In genomic region chr4:6250235-6250983, GRCh38 we compare ENCODE assay signal across 8 cellular contexts. TPM values are rescaled to one million over a fixed set of nuclear protein-coding genes. Genes with fewer than 3 reads are reported as not detected.
DNase-seq lines count a peak whose midpoint lies in the region; ATAC-seq and TF ChIP-seq lines count a peak whose summit lies in the region.

No MANE protein-coding gene starts in this region.

- no peak overlapping the region for H3K27ac ChIP-seq in liver (ENCODE audit: low read depth in 1 of 2, low read length in 2 of 2)

- peak; percentile 10 for DNase-seq in SHP77 treated with DMSO at 0.1 percent for 48 hours (lab: John Stamatoyannopoulos, UW)
- DNase-seq in SHP77 (lab: John Stamatoyannopoulos, UW): no peak
- peak; percentile 28 for DNase-seq in OCI-M2 (lab: John Stamatoyannopoulos, UW; ENCODE audit: unreplicated experiment)
- peak; percentile 80 for DNase-seq in choroid plexus epithelial cell (ENCODE audit: low read depth)

- no peak for TF ChIP-seq EP300 in Ishikawa (IDR thresholded peaks at IDR 0.05; ENCODE audit: borderline replicate concordance)

- no peaks in the 10 kb centered on the region for H3K36me3 ChIP-seq in liver (ENCODE audit: control insufficient read depth in 4 of 4, insufficient read depth in 3 of 4, low read depth in 1 of 4, low read length in 3 of 4)

- WGBS in liver: 13% methylated on average over 15 of the region's 15 CpGs

- H3K9me3 ChIP-seq in liver (ENCODE audit: control insufficient read depth in 4 of 4, low read length in 3 of 4): no peaks in the 10 kb centered on the region

- no peak overlapping the region for H3K9ac ChIP-seq in liver (ENCODE audit: low read depth in 1 of 2, low read length in 2 of 2)

- H3K4me3 ChIP-seq in choroid plexus epithelial cell (ENCODE audit: low read depth, low read length) (no peak overlapping the region), liver (ENCODE audit: low read depth in 1 of 3, low read length in 3 of 3) (no peak overlapping the region)

- H3K4me1 ChIP-seq in liver (ENCODE audit: control insufficient read depth in 4 of 4, insufficient read depth in 4 of 4, low read length in 3 of 4): no peaks in the 10 kb centered on the region

- TF ChIP-seq CTCF in choroid plexus epithelial cell (conservative IDR thresholded peaks at IDR 0.05; ENCODE audit: low read depth, low read length) (peak; percentile 75), liver (IDR thresholded peaks at IDR 0.05; ENCODE audit: low read depth, low read length, missing input control) (peak; percentile 84)

- peaks cover 2 to 14% (median 6%) of the 10 kb centered on the region in 4 donors for H3K27me3 ChIP-seq in liver (ENCODE audit: control insufficient read depth in 4 of 4, insufficient read depth in 4 of 4, low read length in 3 of 4)

- TF ChIP-seq RAD21 in Ishikawa (IDR thresholded peaks at IDR 0.05; ENCODE audit: low read depth) (peak; percentile 78), liver (IDR thresholded peaks at IDR 0.05) (peak; percentile 88)

- ATAC-seq in HG02759 (IDR thresholded peaks at IDR 0.05; ENCODE audit: unreplicated experiment): no peak
- no peak for ATAC-seq in HG02571 (IDR thresholded peaks at IDR 0.05; ENCODE audit: unreplicated experiment)

TF ChIP-seq in Ishikawa, 13 proteins besides CTCF, POLR2A, EP300 and RAD21:
- TF ChIP-seq YY1 (IDR thresholded peaks at IDR 0.05; ENCODE audit: low read depth) (no peak), EGR1 (IDR thresholded peaks at IDR 0.05) (no peak), MAX (IDR thresholded peaks at IDR 0.05) (no peak), CREB1 (IDR thresholded peaks at IDR 0.05; ENCODE audit: low read depth) (no peak), TCF12 (IDR thresholded peaks at IDR 0.05; ENCODE audit: low read depth) (no peak), FOXM1 (IDR thresholded peaks at IDR 0.05; ENCODE audit: borderline replicate concordance, low read depth) (no peak), ZBTB7A (IDR thresholded peaks at IDR 0.05; ENCODE audit: low read depth) (no peak), NFIC (IDR thresholded peaks at IDR 0.05) (no peak), TEAD4 (IDR thresholded peaks at IDR 0.05) (no peak), CEBPB (IDR thresholded peaks at IDR 0.05) (no peak), TAF1 (IDR thresholded peaks at IDR 0.05; ENCODE audit: low read depth) (no peak)
- TF ChIP-seq, protein P1, sequence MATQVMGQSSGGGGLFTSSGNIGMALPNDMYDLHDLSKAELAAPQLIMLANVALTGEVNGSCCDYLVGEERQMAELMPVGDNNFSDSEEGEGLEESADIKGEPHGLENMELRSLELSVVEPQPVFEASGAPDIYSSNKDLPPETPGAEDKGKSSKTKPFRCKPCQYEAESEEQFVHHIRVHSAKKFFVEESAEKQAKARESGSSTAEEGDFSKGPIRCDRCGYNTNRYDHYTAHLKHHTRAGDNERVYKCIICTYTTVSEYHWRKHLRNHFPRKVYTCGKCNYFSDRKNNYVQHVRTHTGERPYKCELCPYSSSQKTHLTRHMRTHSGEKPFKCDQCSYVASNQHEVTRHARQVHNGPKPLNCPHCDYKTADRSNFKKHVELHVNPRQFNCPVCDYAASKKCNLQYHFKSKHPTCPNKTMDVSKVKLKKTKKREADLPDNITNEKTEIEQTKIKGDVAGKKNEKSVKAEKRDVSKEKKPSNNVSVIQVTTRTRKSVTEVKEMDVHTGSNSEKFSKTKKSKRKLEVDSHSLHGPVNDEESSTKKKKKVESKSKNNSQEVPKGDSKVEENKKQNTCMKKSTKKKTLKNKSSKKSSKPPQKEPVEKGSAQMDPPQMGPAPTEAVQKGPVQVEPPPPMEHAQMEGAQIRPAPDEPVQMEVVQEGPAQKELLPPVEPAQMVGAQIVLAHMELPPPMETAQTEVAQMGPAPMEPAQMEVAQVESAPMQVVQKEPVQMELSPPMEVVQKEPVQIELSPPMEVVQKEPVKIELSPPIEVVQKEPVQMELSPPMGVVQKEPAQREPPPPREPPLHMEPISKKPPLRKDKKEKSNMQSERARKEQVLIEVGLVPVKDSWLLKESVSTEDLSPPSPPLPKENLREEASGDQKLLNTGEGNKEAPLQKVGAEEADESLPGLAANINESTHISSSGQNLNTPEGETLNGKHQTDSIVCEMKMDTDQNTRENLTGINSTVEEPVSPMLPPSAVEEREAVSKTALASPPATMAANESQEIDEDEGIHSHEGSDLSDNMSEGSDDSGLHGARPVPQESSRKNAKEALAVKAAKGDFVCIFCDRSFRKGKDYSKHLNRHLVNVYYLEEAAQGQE (IDR thresholded peaks at IDR 0.05; ENCODE audit: low read depth): no peak
- TF ChIP-seq, protein P2, sequence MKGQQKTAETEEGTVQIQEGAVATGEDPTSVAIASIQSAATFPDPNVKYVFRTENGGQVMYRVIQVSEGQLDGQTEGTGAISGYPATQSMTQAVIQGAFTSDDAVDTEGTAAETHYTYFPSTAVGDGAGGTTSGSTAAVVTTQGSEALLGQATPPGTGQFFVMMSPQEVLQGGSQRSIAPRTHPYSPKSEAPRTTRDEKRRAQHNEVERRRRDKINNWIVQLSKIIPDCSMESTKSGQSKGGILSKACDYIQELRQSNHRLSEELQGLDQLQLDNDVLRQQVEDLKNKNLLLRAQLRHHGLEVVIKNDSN (IDR thresholded peaks at IDR 0.05): no peak

TF ChIP-seq in liver, 16 proteins besides CTCF, POLR2A, EP300 and RAD21:
- TF ChIP-seq YY1 (IDR thresholded peaks at IDR 0.05) (no peak), SP1 (IDR thresholded peaks at IDR 0.05) (no peak), FOXA2 (IDR thresholded peaks at IDR 0.05) (no peak), ZBTB33 (IDR thresholded peaks at IDR 0.05) (no peak), GABPA (IDR thresholded peaks at IDR 0.05 in 1 of 2, conservative IDR thresholded peaks at IDR 0.05 in 1 of 2) (no peak), TAF1 (conservative IDR thresholded peaks at IDR 0.05) (no peak), MAX (IDR thresholded peaks at IDR 0.05) (no peak), HNF4A (conservative IDR thresholded peaks at IDR 0.05) (no peak), NR2F2 (IDR thresholded peaks at IDR 0.05) (no peak), EGR1 (IDR thresholded peaks at IDR 0.05; ENCODE audit: low read depth in 2 of 2) (no peak), JUND (IDR thresholded peaks at IDR 0.05) (no peak), HNF4G (IDR thresholded peaks at IDR 0.05) (no peak), ATF3 (IDR thresholded peaks at IDR 0.05) (no peak), FOXA1 (IDR thresholded peaks at IDR 0.05) (no peak), RXRA (IDR thresholded peaks at IDR 0.05) (no peak)
- TF ChIP-seq, protein P1 (IDR thresholded peaks at IDR 0.05): no peak

RNA-seq across cellular contexts. Expression of gene WFS1, which starts 19.2 kb away (rescaled TPM):
- total RNA-seq in liver: 10 to 100 TPM; 12.8 to 13.2 TPM
- 10 to 100 TPM in 1 of 2 donors, 1 to 10 TPM in 1; 6.0 to 23.9 TPM for polyA plus RNA-seq in liver

RNA-seq across cellular contexts. Expression of gene JAKMIP1, which starts 50.1 kb away (rescaled TPM):
- under 1 TPM in 1 of 2 donors, not detected in 1; 0.50 TPM for total RNA-seq in liver
- under 1 TPM in 1 of 2 donors, not detected in 1; 0.08 TPM for polyA plus RNA-seq in liver

Comparison
In these comparisons a context has a peak if more than half of its experiments do, and no peak if none do; other contexts are left out.
1. DNase-seq: peak in SHP77 treated with DMSO at 0.1 percent for 48 hours (single experiment), OCI-M2 (single experiment) and choroid plexus epithelial cell (single experiment); none in SHP77 (0 of 2).